In genomic region chr16:58393138-58393504, GRCh38 we compare ENCODE assay signal across 8 cellular contexts. TPM values are rescaled to one million over a fixed set of nuclear protein-coding genes. Genes with fewer than 3 reads are reported as not detected.
DNase-seq lines count a peak whose midpoint lies in the region; ATAC-seq and TF ChIP-seq lines count a peak whose summit lies in the region.

No MANE protein-coding gene starts in this region.

- POLR2A ChIA-PET in HEK293T (lab: Yijun Ruan, JAX) = interaction anchor here (0.6 to 1.5 kb wide), 17 partner anchors 8 to 194 kb away, joined by 3 to 11 read pairs (median 4); no protein-coding TSS in a partner anchor

- intact Hi-C loops in mucosa of descending colon (cut with DNase I, micrococcal nuclease) = no loop called here

- peak overlapping the region; percentile 49 to 76 for H3K9ac ChIP-seq in duodenal mucosa (ENCODE audit: low read depth in 1 of 2, low read length in 2 of 2)

- H3K4me1 ChIP-seq in duodenal mucosa (ENCODE audit: control insufficient read depth in 1 of 2, insufficient read depth in 2 of 2, low read length in 2 of 2) = peaks cover 0 to 5% of the 10 kb centered on the region in 2 donors
- H3K4me1 ChIP-seq in mucosa of descending colon (ENCODE audit: low read depth) = no peaks in the 10 kb centered on the region

- no peaks in the 10 kb centered on the region for H3K9me3 ChIP-seq in duodenal mucosa (ENCODE audit: control insufficient read depth in 1 of 2, low read length in 2 of 2)
- H3K9me3 ChIP-seq in mucosa of descending colon = no peaks in the 10 kb centered on the region

- H3K36me3 ChIP-seq in duodenal mucosa (ENCODE audit: control insufficient read depth in 1 of 2, insufficient read depth in 2 of 2, low read length in 2 of 2) = no peaks in the 10 kb centered on the region
- no peaks in the 10 kb centered on the region for H3K36me3 ChIP-seq in mucosa of descending colon (ENCODE audit: low read depth)

- CTCF ChIA-PET in HEK293T (lab: Yijun Ruan, JAX) = no interaction called here

- peak; percentile 12 for ATAC-seq in mucosa of descending colon

- H3K4me3 ChIP-seq in duodenal mucosa (ENCODE audit: low read depth in 1 of 2, low read length in 2 of 2) = peak overlapping the region; percentile 95 to 99
- H3K4me3 ChIP-seq in mucosa of descending colon = peak overlapping the region; percentile 92

- TF ChIP-seq CTCF in mucosa of descending colon (IDR thresholded peaks at IDR 0.05) = no peak

- H3K27me3 ChIP-seq in duodenal mucosa (ENCODE audit: control insufficient read depth in 1 of 2, insufficient read depth in 2 of 2, low read length in 2 of 2) = peaks cover 0 to 3% of the 10 kb centered on the region in 2 donors

- H3K27ac ChIP-seq in duodenal mucosa (ENCODE audit: low read depth, low read length) = no peak overlapping the region

- peak; percentile 15 for DNase-seq in DMS79 treated with DMSO at 0.1 percent for 48 hours (lab: John Stamatoyannopoulos, UW)
- no peak for DNase-seq in DMS79 (lab: John Stamatoyannopoulos, UW)
- DNase-seq in HEK293T (ENCODE audit: extremely low spot score) = peak; percentile 17
- peak; percentile 80 for DNase-seq in NCI-H82 treated with DMSO at 0.1 percent for 48 hours (lab: John Stamatoyannopoulos, UW; ENCODE audit: unreplicated experiment)
- DNase-seq in mucosa of descending colon = peak in 1 of 3 donors; percentile 3
- no peak for DNase-seq in NAMALWA (ENCODE audit: low spot score)
- DNase-seq in NCI-H446 (lab: John Stamatoyannopoulos, UW) = no peak

TF ChIP-seq in HEK293T, 16 proteins besides CTCF, POLR2A, EP300 and RAD21:
- TF ChIP-seq ELF4 (IDR thresholded peaks at IDR 0.05) (no peak), CTBP1 (IDR thresholded peaks at IDR 0.05; ENCODE audit: borderline replicate concordance) (no peak), L3MBTL2 (conservative IDR thresholded peaks at IDR 0.05) (peak; percentile 38; the same call in 1 of the 2 replicates)
TF ChIP-seq in HEK293T: peak in this region for 1.

RNA-seq across cellular contexts. Expression of gene GINS3, which starts 0.8 kb away (rescaled TPM):
- 1 to 10 TPM; 2.6 to 5.2 (median 4.0) TPM for total RNA-seq in mucosa of descending colon

Comparison
In these comparisons a context has a peak if more than half of its experiments do, and no peak if none do; other contexts are left out.
1. DNase-seq: peak in DMS79 treated with DMSO at 0.1 percent for 48 hours (single experiment), HEK293T (single experiment) and NCI-H82 treated with DMSO at 0.1 percent for 48 hours (single experiment); none in DMS79 (single experiment), NAMALWA (single experiment) and NCI-H446 (0 of 2).